24 cellular contexts compared by ENCODE assay signal in genomic region chr9:3495850-3496249, GRCh38.
"Had no signal": no experiment of that assay in that cellular context is flagged by ENCODE, and none has a peak within 500 bp of the region (broad histone marks: within the 10 kb centered on the region; RNA-seq: fewer than 3 reads in every experiment).

No MANE protein-coding gene starts in this region.

- H3K36me3 Mint-ChIP-seq: natural killer cell had no signal

- H3K27ac ChIP-seq: breast epithelium, foreskin keratinocyte, lower lobe of right lung, tibial artery had no signal

- H3K27me3 ChIP-seq: breast epithelium, foreskin keratinocyte, tibial artery had no signal

- H3K4me3 ChIP-seq: breast epithelium, lower lobe of right lung, tibial artery had no signal

- H3K4me3 Mint-ChIP-seq: activated naive CD4-positive, alpha-beta T cell treated with anti-CD3 and anti-CD28 coated beads, Interleukin-2, amount 10 ng/mL, durations not matched to agents 7 days and 5 days; activated naive CD8-positive, alpha-beta T cell treated with anti-CD3 and anti-CD28 coated beads, Interleukin-2, amount 50 U/mL, for 24 hours; endodermal cell; natural killer cell had no signal

- H3K36me3 ChIP-seq: breast epithelium, lower lobe of right lung, tibial artery had no signal

- DNase-seq: activated CD4-positive, alpha-beta T cell treated with anti-CD3 and anti-CD28 coated beads, Interleukin-2, amount 50 U/mL, for 1 hour; activated CD8-positive, alpha-beta memory T cell treated with anti-CD3 and anti-CD28 coated beads, Interleukin-2, amount 50 U/mL, for 4 hours; activated effector memory CD4-positive, alpha-beta T cell treated with Interleukin-2 at 50 U/mL for 16 hours; activated naive CD4-positive, alpha-beta T cell treated with anti-CD3 and anti-CD28 coated beads, Interleukin-2, amount 10 ng/mL, durations not matched to agents 7 days and 5 days; activated naive CD8-positive, alpha-beta T cell treated with anti-CD3 and anti-CD28 coated beads, Interleukin-2, amount 50 U/mL, for 24 hours; activated T-cell treated with anti-CD3 and anti-CD28 coated beads, Interleukin-2, amount 50 U/mL, for 48 hours; anterior cingulate cortex; endodermal cell; foreskin keratinocyte; glutamatergic neuron; hippocampal formation; left cardiac atrium; lower lobe of right lung; natural killer cell; posterior cingulate gyrus; retina; stimulated activated CD4-positive, alpha-beta T cell treated with anti-CD3 and anti-CD28 coated beads, Interleukin-12 subunit alpha, Interleukin-12 subunit beta, amount 100 ng/mL, for 4 hours; stimulated activated CD4-positive, alpha-beta T cell treated with anti-CD3 and anti-CD28 coated beads, Interleukin-2, amount 100 ng/mL, for 24 hours; stimulated activated naive CD4-positive, alpha-beta T cell treated with Interleukin-2 at 50 U/mL for 16 hours; T-helper 1 cell; T1000; tibial artery had no signal

- H3K4me1 ChIP-seq: breast epithelium, foreskin keratinocyte had no signal

- H3K27ac Mint-ChIP-seq: activated naive CD4-positive, alpha-beta T cell treated with anti-CD3 and anti-CD28 coated beads, Interleukin-2, amount 10 ng/mL, durations not matched to agents 7 days and 5 days; activated naive CD8-positive, alpha-beta T cell treated with anti-CD3 and anti-CD28 coated beads, Interleukin-2, amount 50 U/mL, for 24 hours; endodermal cell; natural killer cell had no signal

- H3K27me3 Mint-ChIP-seq: activated naive CD4-positive, alpha-beta T cell treated with anti-CD3 and anti-CD28 coated beads, Interleukin-2, amount 10 ng/mL, durations not matched to agents 7 days and 5 days; activated naive CD8-positive, alpha-beta T cell treated with anti-CD3 and anti-CD28 coated beads, Interleukin-2, amount 50 U/mL, for 24 hours had no signal

- H3K9me3 ChIP-seq: breast epithelium, lower lobe of right lung, tibial artery had no signal

- ATAC-seq: activated CD4-positive, CD25-positive, alpha-beta regulatory T cell treated with anti-CD3 and anti-CD28 coated beads, Interleukin-2, amount 50 U/mL, for 24 hours; activated naive CD8-positive, alpha-beta T cell treated with anti-CD3 and anti-CD28 coated beads, Interleukin-2, amount 50 U/mL, for 24 hours; foreskin keratinocyte; left cardiac atrium; lower lobe of right lung; natural killer cell had no signal
